In genomic region chr11:78577495-78577894, GRCh38 we compare ENCODE assay signal across 1 cellular context.
A peak's percentile ranks its signal among the peaks of the same experiment; 100 is the strongest.
TF ChIP-seq lines count a peak whose summit lies in the region.

No MANE protein-coding gene starts in this region.

TF ChIP-seq in HepG2, 621 proteins besides CTCF, POLR2A, EP300 and RAD21 (continued from another document and continues in another):
- TF ChIP-seq ZNF616 (CRISPR knock-in tag; IDR thresholded peaks at IDR 0.05; ENCODE audit: low read depth) (no peak), ARID4A (CRISPR knock-in tag; IDR thresholded peaks at IDR 0.05; ENCODE audit: borderline replicate concordance) (no peak), ZNF572 (CRISPR knock-in tag; IDR thresholded peaks at IDR 0.05) (no peak), ZSCAN22 (CRISPR knock-in tag; IDR thresholded peaks at IDR 0.05) (no peak), ZSCAN30 (CRISPR knock-in tag; IDR thresholded peaks at IDR 0.05) (no peak), CREBL2 (CRISPR knock-in tag; IDR thresholded peaks at IDR 0.05; ENCODE audit: borderline replicate concordance) (no peak), ZBTB40 (IDR thresholded peaks at IDR 0.05) (no peak), ZBTB40 (CRISPR knock-in tag; IDR thresholded peaks at IDR 0.05) (no peak), NR2F6 (IDR thresholded peaks at IDR 0.05) (0 out of 2 replicates have a peak, but pooled peaks have one; percentile 27), NR2F6 (CRISPR knock-in tag; IDR thresholded peaks at IDR 0.05) (peak; percentile 41; the same call in 1 of the 2 replicates), ERF (CRISPR knock-in tag; IDR thresholded peaks at IDR 0.05) (0 out of 2 replicates have a peak, but pooled peaks have one; percentile 15), ZNF766 (CRISPR knock-in tag; IDR thresholded peaks at IDR 0.05; ENCODE audit: borderline replicate concordance) (peak; percentile 100), SAP130 (CRISPR knock-in tag; IDR thresholded peaks at IDR 0.05; ENCODE audit: low read depth) (0 out of 2 replicates have a peak, but pooled peaks have one; percentile 13), ZNF629 (CRISPR knock-in tag; conservative IDR thresholded peaks at IDR 0.05) (no peak), ZNF17 (CRISPR knock-in tag; IDR thresholded peaks at IDR 0.05) (no peak), ZBTB33 (CRISPR knock-in tag; IDR thresholded peaks at IDR 0.05) (no peak), BCL3 (CRISPR knock-in tag; IDR thresholded peaks at IDR 0.05) (no peak), ZNF646 (CRISPR knock-in tag; IDR thresholded peaks at IDR 0.05) (no peak), ZSCAN21 (CRISPR knock-in tag; IDR thresholded peaks at IDR 0.05; ENCODE audit: borderline replicate concordance) (no peak), MED13 (CRISPR knock-in tag; IDR thresholded peaks at IDR 0.05) (no peak), MED1 (CRISPR knock-in tag; IDR thresholded peaks at IDR 0.05) (no peak), ZNF317 (CRISPR knock-in tag; IDR thresholded peaks at IDR 0.05) (peak; percentile 56; the same call in 1 of the 2 replicates), ZNF562 (CRISPR knock-in tag; IDR thresholded peaks at IDR 0.05; ENCODE audit: borderline replicate concordance) (no peak), MAF1 (CRISPR knock-in tag; IDR thresholded peaks at IDR 0.05; ENCODE audit: borderline replicate concordance) (no peak), IRF2 (CRISPR knock-in tag; IDR thresholded peaks at IDR 0.05) (no peak), ZNF512B (CRISPR knock-in tag; IDR thresholded peaks at IDR 0.05; ENCODE audit: borderline replicate concordance) (no peak), FLYWCH1 (CRISPR knock-in tag; IDR thresholded peaks at IDR 0.05) (no peak)
